Comparison of ENCODE assay signal across 26 cellular contexts in genomic region chr6:58113960-58114359, GRCh38.
A peak's percentile ranks its signal among the peaks of the same experiment; 100 is the strongest.
DNase-seq lines count a peak whose midpoint lies in the region; ATAC-seq, FAIRE-seq and TF ChIP-seq lines count a peak whose summit lies in the region.
"Had no signal": no experiment of that assay in that cellular context is flagged by ENCODE, and none has a peak within 500 bp of the region (broad histone marks: within the 10 kb centered on the region; RNA-seq: fewer than 3 reads in every experiment).

No MANE protein-coding gene starts in this region.

- DNase-seq in NCI-H2081 (lab: John Stamatoyannopoulos, UW) (peak; percentile 1 to 51), NCI-H2081 treated with DMSO at 0.1 percent for 48 hours (lab: John Stamatoyannopoulos, UW) (no peak), LHCN-M2 (ENCODE audit: low read depth) (peak; percentile 7), RWPE2 (ENCODE audit: low spot score) (no peak), urothelium cell line (ENCODE audit: low spot score) (peak; percentile 2), NCI-H2029 (lab: John Stamatoyannopoulos, UW) (no peak), NCI-H2029 treated with DMSO at 0.1 percent for 48 hours (lab: John Stamatoyannopoulos, UW) (no peak)
- DNase-seq in stimulated activated CD4-positive, alpha-beta T cell treated with anti-CD3 and anti-CD28 coated beads, Interleukin-4, amount 100 ng/mL, for 1 hour: no peak
- DNase-seq: 8988T; activated CD8-positive, alpha-beta T cell treated with anti-CD3 and anti-CD28 coated beads, Interleukin-2, amount 10 ng/mL, durations not matched to agents 7 days and 5 days; amygdala; DND-41; effector CD4-positive, alpha-beta T cell; mesenchymal stem cell; naive B cell; NCI-H1436 treated with DMSO at 0.1 percent for 48 hours; OCI-M1; stimulated activated CD4-positive, alpha-beta T cell treated with anti-CD3 and anti-CD28 coated beads, Interleukin-15, amount 100 ng/mL, for 24 hours; stimulated activated naive CD4-positive, alpha-beta T cell; T-helper 17 cell had no signal

- ATAC-seq in RWPE2 (ENCODE audit: low read depth): peak; percentile 81
- ATAC-seq: activated CD8-positive, alpha-beta T cell treated with anti-CD3 and anti-CD28 coated beads, Interleukin-2, amount 10 ng/mL, durations not matched to agents 7 days and 5 days; Right ventricle myocardium inferior; sciatic nerve; SK-N-SH treated with all-trans-retinoic acid at 6 μM for 48 hours; T-helper 17 cell had no signal

- H3K4me1 ChIP-seq in RWPE2 (ENCODE audit: insufficient read depth, poor library complexity, severe bottlenecking): no peaks in the 10 kb centered on the region
- H3K4me1 ChIP-seq: prostate gland had no signal

- H3K27me3 ChIP-seq in RWPE2 (ENCODE audit: insufficient read depth, poor library complexity, severe bottlenecking): no peaks in the 10 kb centered on the region
- H3K27me3 ChIP-seq: neutrophil had no signal

- peak; percentile 58 for FAIRE-seq in urothelium cell line (lab: Jason Lieb, UNC)
- FAIRE-seq: colon had no signal

- no peak overlapping the region for H3K4me3 ChIP-seq in RWPE2 (ENCODE audit: severe bottlenecking)
- H3K4me3 ChIP-seq: prostate gland had no signal

- H3K36me3 ChIP-seq in RWPE2 (ENCODE audit: low read depth): no peaks in the 10 kb centered on the region
- H3K36me3 ChIP-seq: neutrophil, prostate gland had no signal

- TF ChIP-seq CTCF in RWPE2 (IDR thresholded peaks at IDR 0.05; ENCODE audit: poor library complexity, severe bottlenecking): no peak

- H3K27ac ChIP-seq in RWPE2 (ENCODE audit: poor library complexity, severe bottlenecking): no peak overlapping the region
- H3K27ac ChIP-seq: neutrophil, prostate gland had no signal

- no peaks in the 10 kb centered on the region for H3K9me3 ChIP-seq in RWPE2 (ENCODE audit: severe bottlenecking)
- H3K9me3 ChIP-seq: neutrophil, prostate gland had no signal

Comparison
In these comparisons a context has a peak if more than half of its experiments do, and no peak if none do; other contexts are left out.
1. DNase-seq: peak in NCI-H2081 (2 of 2), LHCN-M2 (single experiment) and urothelium cell line (single experiment); none in NCI-H2081 treated with DMSO at 0.1 percent for 48 hours (single experiment), RWPE2 (single experiment), NCI-H2029 (single experiment), NCI-H2029 treated with DMSO at 0.1 percent for 48 hours (single experiment) and stimulated activated CD4-positive, alpha-beta T cell treated with anti-CD3 and anti-CD28 coated beads, Interleukin-4, amount 100 ng/mL, for 1 hour (single experiment).